8 cellular contexts compared by ENCODE assay signal in genomic region chr1:51728611-51729155, GRCh38.
DNase-seq lines count a peak whose midpoint lies in the region; ATAC-seq lines count a peak whose summit lies in the region.

No MANE protein-coding gene starts in this region.

- H3K27ac Mint-ChIP-seq in T-helper 2 cell treated with Interferon-gamma antibody and Interleukin-4, amounts not matched to agents 5 μg/mL and 100 μg/mL, for 36 hours: peak overlapping the region; percentile 92
- peak overlapping the region; percentile 93 for H3K27ac Mint-ChIP-seq in stimulated activated effector memory CD8-positive, alpha-beta T cell treated with anti-CD3 and anti-CD28 coated beads, Interleukin-12 subunit alpha, Interleukin-12 subunit beta, amount 100 ng/mL, for 72 hours

- peak overlapping the region; percentile 84 for H3K4me3 ChIP-seq in right cardiac atrium (ENCODE audit: low read length)

- DNase-seq in NCI-H1092 treated with DMSO at 0.1 percent for 48 hours (lab: John Stamatoyannopoulos, UW): peak; percentile 9
- no peak for DNase-seq in NCI-H1092 (lab: John Stamatoyannopoulos, UW)
- no peak for DNase-seq in T-helper 2 cell treated with Interferon-gamma antibody and Interleukin-4, amounts not matched to agents 5 μg/mL and 100 μg/mL, for 36 hours (ENCODE audit: low spot score)
- DNase-seq in right cardiac atrium: no peak
- DNase-seq in stimulated activated effector memory CD8-positive, alpha-beta T cell treated with anti-CD3 and anti-CD28 coated beads, Interleukin-12 subunit alpha, Interleukin-12 subunit beta, amount 100 ng/mL, for 72 hours (ENCODE audit: low spot score in 2 of 2): no peak
- no peak for DNase-seq in NCI-H524 treated with DMSO at 0.1 percent for 48 hours (lab: John Stamatoyannopoulos, UW)
- DNase-seq in activated effector memory CD4-positive, alpha-beta T cell treated with Interleukin-2 at 50 U/mL for 16 hours: no peak

- peaks cover 3% of the 10 kb centered on the region for H3K27me3 Mint-ChIP-seq in T-helper 2 cell treated with Interferon-gamma antibody and Interleukin-4, amounts not matched to agents 5 μg/mL and 100 μg/mL, for 36 hours (ENCODE audit: low read depth)

- no peaks in the 10 kb centered on the region for H3K36me3 Mint-ChIP-seq in T-helper 2 cell treated with Interferon-gamma antibody and Interleukin-4, amounts not matched to agents 5 μg/mL and 100 μg/mL, for 36 hours (ENCODE audit: low read depth)
- H3K36me3 Mint-ChIP-seq in stimulated activated effector memory CD8-positive, alpha-beta T cell treated with anti-CD3 and anti-CD28 coated beads, Interleukin-12 subunit alpha, Interleukin-12 subunit beta, amount 100 ng/mL, for 72 hours: no peaks in the 10 kb centered on the region

- peak overlapping the region; percentile 39 for H3K27ac ChIP-seq in right cardiac atrium (ENCODE audit: low read length)

- ATAC-seq in right cardiac atrium (no peak), GM21526 (IDR thresholded peaks at IDR 0.05; ENCODE audit: low FRiP score, unreplicated experiment) (no peak)
- no peak for ATAC-seq in stimulated activated effector memory CD8-positive, alpha-beta T cell treated with anti-CD3 and anti-CD28 coated beads, Interleukin-12 subunit alpha, Interleukin-12 subunit beta, amount 100 ng/mL, for 72 hours

- peaks cover 32% of the 10 kb centered on the region for H3K4me1 Mint-ChIP-seq in T-helper 2 cell treated with Interferon-gamma antibody and Interleukin-4, amounts not matched to agents 5 μg/mL and 100 μg/mL, for 36 hours (ENCODE audit: low read depth)
- peaks cover 32% of the 10 kb centered on the region for H3K4me1 Mint-ChIP-seq in stimulated activated effector memory CD8-positive, alpha-beta T cell treated with anti-CD3 and anti-CD28 coated beads, Interleukin-12 subunit alpha, Interleukin-12 subunit beta, amount 100 ng/mL, for 72 hours

- intact Hi-C loops in right cardiac atrium (cut with DNase I): no loop called here

- H3K4me1 ChIP-seq in right cardiac atrium (ENCODE audit: control insufficient read depth, insufficient read depth, low read length): peaks cover 5% of the 10 kb centered on the region

- no peaks in the 10 kb centered on the region for H3K27me3 ChIP-seq in right cardiac atrium (ENCODE audit: control insufficient read depth, insufficient read depth)

- H3K4me3 Mint-ChIP-seq in T-helper 2 cell treated with Interferon-gamma antibody and Interleukin-4, amounts not matched to agents 5 μg/mL and 100 μg/mL, for 36 hours: peak overlapping the region; percentile 86
- peak overlapping the region; percentile 82 for H3K4me3 Mint-ChIP-seq in stimulated activated effector memory CD8-positive, alpha-beta T cell treated with anti-CD3 and anti-CD28 coated beads, Interleukin-12 subunit alpha, Interleukin-12 subunit beta, amount 100 ng/mL, for 72 hours

- no peaks in the 10 kb centered on the region for H3K9me3 Mint-ChIP-seq in T-helper 2 cell treated with Interferon-gamma antibody and Interleukin-4, amounts not matched to agents 5 μg/mL and 100 μg/mL, for 36 hours
- no peaks in the 10 kb centered on the region for H3K9me3 Mint-ChIP-seq in stimulated activated effector memory CD8-positive, alpha-beta T cell treated with anti-CD3 and anti-CD28 coated beads, Interleukin-12 subunit alpha, Interleukin-12 subunit beta, amount 100 ng/mL, for 72 hours

- WGBS in right cardiac atrium: 53% methylated on average over 12 of the region's 12 CpGs

- no peaks in the 10 kb centered on the region for H3K9me3 ChIP-seq in right cardiac atrium (ENCODE audit: control insufficient read depth, low read length)
